In genomic region chr15:64731012-64731806, GRCh38 we compare ENCODE assay signal across 1 cellular context.
TF ChIP-seq lines count a peak whose summit lies in the region.

No MANE protein-coding gene starts in this region.

TF ChIP-seq in H1, 55 proteins besides CTCF, POLR2A, EP300 and RAD21 (continued from another document):
- TF ChIP-seq GABPA (IDR thresholded peaks at IDR 0.05; ENCODE audit: borderline replicate concordance, insufficient read depth, low read length) (0 out of 2 replicates have a peak, but pooled peaks have one; percentile 63), TAF1 (IDR thresholded peaks at IDR 0.05; ENCODE audit: low read depth, low read length) (peak; percentile 43; the same call in 1 of the 2 replicates), CREB1 (IDR thresholded peaks at IDR 0.05) (peak; percentile 38; the same call in 1 of the 2 replicates), PHF8 (conservative IDR thresholded peaks at IDR 0.05; ENCODE audit: low read depth, low read length) (no peak), TBP (IDR thresholded peaks at IDR 0.05; ENCODE audit: low read depth, low read length) (no peak), JUND (IDR thresholded peaks at IDR 0.05; ENCODE audit: low read length) (peak; percentile 29; the same call in 1 of the 2 replicates), SP2 (IDR thresholded peaks at IDR 0.05; ENCODE audit: low read length) (no peak), EGR1 (IDR thresholded peaks at IDR 0.05; ENCODE audit: borderline replicate concordance, low read depth, low read length) (0 out of 2 replicates have a peak, but pooled peaks have one; percentile 20)
